Comparison of ENCODE assay signal across 8 cellular contexts in the genomic region with DNA sequence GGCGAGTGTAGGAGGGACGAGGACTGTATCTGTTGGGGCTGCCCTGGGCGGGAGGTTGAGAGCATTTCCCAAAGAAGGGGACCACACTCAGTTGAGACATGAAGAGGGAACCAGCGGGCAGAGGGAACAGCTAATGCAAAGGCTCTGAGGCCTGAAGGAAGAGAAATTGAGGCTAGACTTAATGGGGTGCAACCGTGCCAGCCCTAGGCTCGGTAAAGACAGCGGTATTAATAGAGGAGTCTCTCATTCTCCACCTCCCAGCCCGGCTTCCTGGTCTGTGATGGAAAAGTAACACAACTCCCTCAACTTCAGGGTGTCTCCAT. TPM values are rescaled to one million over a fixed set of nuclear protein-coding genes. Genes with fewer than 3 reads are reported as not detected.
DNase-seq lines count a peak whose midpoint lies in the region; ATAC-seq, FAIRE-seq and TF ChIP-seq lines count a peak whose summit lies in the region.

No MANE protein-coding gene starts in this region.

- H3K27ac Mint-ChIP-seq in activated naive CD4-positive, alpha-beta T cell treated with anti-CD3 and anti-CD28 coated beads for 36 hours = no peak overlapping the region
- peak overlapping the region; percentile 82 for H3K27ac Mint-ChIP-seq in activated naive CD8-positive, alpha-beta T cell treated with anti-CD3 and anti-CD28 coated beads for 36 hours

- H3K27me3 Mint-ChIP-seq in activated naive CD4-positive, alpha-beta T cell treated with anti-CD3 and anti-CD28 coated beads for 36 hours (ENCODE audit: low read depth) = no peaks in the 10 kb centered on the region
- H3K27me3 Mint-ChIP-seq in activated naive CD8-positive, alpha-beta T cell treated with anti-CD3 and anti-CD28 coated beads for 36 hours = peaks cover 4% of the 10 kb centered on the region

- H3K4me3 ChIP-seq in kidney (ENCODE audit: low read length in 2 of 2) = peak overlapping the region; percentile 59 to 76
- peak overlapping the region in 3 of 4 donors; percentile 57 to 88 (median 79) for H3K4me3 ChIP-seq in transverse colon

- no peaks in the 10 kb centered on the region for H3K27me3 ChIP-seq in transverse colon

- H3K4me3 Mint-ChIP-seq in activated naive CD4-positive, alpha-beta T cell treated with anti-CD3 and anti-CD28 coated beads for 36 hours = peak overlapping the region; percentile 83
- peak overlapping the region; percentile 86 for H3K4me3 Mint-ChIP-seq in activated naive CD8-positive, alpha-beta T cell treated with anti-CD3 and anti-CD28 coated beads for 36 hours

- in situ Hi-C loops in transverse colon (cut with MboI; ENCODE audit: low pct_ligation_motif_present in 1 of 4, low pct_unique_long_range_greater_than_20kb in 1 of 4, low sequenced_read_pairs in 3 of 4) = no loop called here

- H3K9me3 Mint-ChIP-seq in activated naive CD4-positive, alpha-beta T cell treated with anti-CD3 and anti-CD28 coated beads for 36 hours = no peaks in the 10 kb centered on the region
- H3K9me3 Mint-ChIP-seq in activated naive CD8-positive, alpha-beta T cell treated with anti-CD3 and anti-CD28 coated beads for 36 hours = no peaks in the 10 kb centered on the region

- H3K27ac ChIP-seq in kidney (ENCODE audit: low read depth in 2 of 2, low read length in 2 of 2) = no peak overlapping the region
- peak overlapping the region; percentile 87 to 96 (median 92) for H3K27ac ChIP-seq in transverse colon

- no peak for ATAC-seq in sciatic nerve
- no peak for ATAC-seq in HG03280 (IDR thresholded peaks at IDR 0.05; ENCODE audit: unreplicated experiment)

- peaks cover 19% of the 10 kb centered on the region for H3K4me1 Mint-ChIP-seq in activated naive CD4-positive, alpha-beta T cell treated with anti-CD3 and anti-CD28 coated beads for 36 hours (ENCODE audit: low read depth)
- peaks cover 17% of the 10 kb centered on the region for H3K4me1 Mint-ChIP-seq in activated naive CD8-positive, alpha-beta T cell treated with anti-CD3 and anti-CD28 coated beads for 36 hours

- no peak for DNase-seq in activated naive CD4-positive, alpha-beta T cell treated with anti-CD3 and anti-CD28 coated beads for 36 hours
- no peak for DNase-seq in activated naive CD4-positive, alpha-beta T cell treated with anti-CD3 and anti-CD28 coated beads, Interleukin-2, amount 50 U/mL, for 16 hours
- DNase-seq in activated naive CD8-positive, alpha-beta T cell treated with anti-CD3 and anti-CD28 coated beads for 36 hours = no peak
- DNase-seq in kidney (no peak), transverse colon (no peak), sciatic nerve (ENCODE audit: low spot score) (no peak), OCI-M1 (lab: John Stamatoyannopoulos, UW) (no peak)

- CTCF ChIA-PET in activated naive CD4-positive, alpha-beta T cell treated with anti-CD3 and anti-CD28 coated beads for 36 hours (lab: Charles Lee) = interaction anchor here (3.5 kb wide), 1 partner anchor 58 kb away, joined by 28 read pairs; no protein-coding TSS in a partner anchor

- TF ChIP-seq CTCF in kidney (IDR thresholded peaks at IDR 0.05; ENCODE audit: borderline replicate concordance, extremely low read depth, insufficient read depth) (no peak), transverse colon (IDR thresholded peaks at IDR 0.05) (no peak)

- H3K36me3 ChIP-seq in kidney (ENCODE audit: control insufficient read depth in 1 of 2, insufficient read depth in 2 of 2, low read length in 2 of 2) = peaks cover 8 to 20% of the 10 kb centered on the region in 2 donors
- H3K36me3 ChIP-seq in transverse colon = peaks cover 0 to 6% (median 0%) of the 10 kb centered on the region in 4 donors

- WGBS in transverse colon (ENCODE audit: low coverage in 1 of 2), 2 donors = 52 to 55% methylated on average over 5 to 8 of the region's 8 CpGs

- TF ChIP-seq EP300 in transverse colon (IDR thresholded peaks at IDR 0.05; ENCODE audit: low read depth) = no peak

- H3K4me1 ChIP-seq in kidney (ENCODE audit: control insufficient read depth in 1 of 2, insufficient read depth in 1 of 2, low read depth in 1 of 2, low read length in 2 of 2) (peaks cover 9 to 11% of the 10 kb centered on the region in 2 donors), transverse colon (peaks cover 14 to 24% (median 19%) of the 10 kb centered on the region in 4 donors)

- TF ChIP-seq POLR2A in transverse colon (IDR thresholded peaks at IDR 0.05) = no peak

- H3K36me3 Mint-ChIP-seq in activated naive CD4-positive, alpha-beta T cell treated with anti-CD3 and anti-CD28 coated beads for 36 hours (ENCODE audit: low read depth) = peaks cover 3% of the 10 kb centered on the region
- peaks cover 8% of the 10 kb centered on the region for H3K36me3 Mint-ChIP-seq in activated naive CD8-positive, alpha-beta T cell treated with anti-CD3 and anti-CD28 coated beads for 36 hours

- no peaks in the 10 kb centered on the region for H3K9me3 ChIP-seq in kidney (ENCODE audit: control insufficient read depth in 1 of 2, low read length in 2 of 2)
- H3K9me3 ChIP-seq in transverse colon = no peaks in the 10 kb centered on the region

- no peak for FAIRE-seq in kidney (lab: Jason Lieb, UNC)

- intact Hi-C loops in activated naive CD4-positive, alpha-beta T cell treated with anti-CD3 and anti-CD28 coated beads for 36 hours (cut with micrococcal nuclease) = loop anchor here (5.0 kb wide), 1 partner anchor 247 kb away; no protein-coding TSS in a partner anchor
- intact Hi-C loops in kidney (cut with DNase I) = loop anchor here (10.0 kb wide), 1 partner anchor 61 kb away; a partner anchor contains a TSS
- intact Hi-C loops in transverse colon (cut with DNase I; ENCODE audit: low total_unique reads) = no loop called here
- intact Hi-C loops in sciatic nerve (cut with DNase I) = no loop called here

- H3K9ac ChIP-seq in kidney (ENCODE audit: low read length in 2 of 2) = peak overlapping the region in 1 of 2 donors; percentile 77

RNA-seq across cellular contexts. Expression of a gene that starts 1.2 kb away (rescaled TPM):
- 1 to 10 TPM; 6.3 to 6.5 TPM for total RNA-seq in activated naive CD4-positive, alpha-beta T cell treated with anti-CD3 and anti-CD28 coated beads for 36 hours
- 10 to 100 TPM; 15.2 to 16.7 TPM for total RNA-seq in activated naive CD8-positive, alpha-beta T cell treated with anti-CD3 and anti-CD28 coated beads for 36 hours
- 11.5 TPM for total RNA-seq in kidney
- polyA plus RNA-seq in kidney (ENCODE audit: insufficient read depth, low read depth, low replicate concordance) = 31.1 TPM
- total RNA-seq in transverse colon = 10 to 100 TPM in 3 of 4 donors, 1 to 10 TPM in 1; 1.6 to 22.3 (median 12.6) TPM
- 9.2 TPM for total RNA-seq in sciatic nerve

RNA-seq across cellular contexts. Expression of a gene that starts 9.7 kb away (rescaled TPM):
- 1 to 10 TPM; 3.8 to 6.0 TPM for total RNA-seq in activated naive CD4-positive, alpha-beta T cell treated with anti-CD3 and anti-CD28 coated beads for 36 hours
- total RNA-seq in activated naive CD8-positive, alpha-beta T cell treated with anti-CD3 and anti-CD28 coated beads for 36 hours = 1 to 10 TPM; 3.2 to 3.9 TPM
- total RNA-seq in kidney = 5.2 TPM
- polyA plus RNA-seq in kidney (ENCODE audit: insufficient read depth, low read depth, low replicate concordance) = 10.5 TPM
- 1 to 10 TPM in 3 of 4 donors, not detected in 1; 2.2 to 8.6 (median 3.8) TPM for total RNA-seq in transverse colon
- 2.9 TPM for total RNA-seq in sciatic nerve

RNA-seq across cellular contexts. Expression of a gene that starts 20.6 kb away (rescaled TPM):
- total RNA-seq in activated naive CD4-positive, alpha-beta T cell treated with anti-CD3 and anti-CD28 coated beads for 36 hours = 10 to 100 TPM; 19.0 to 20.8 TPM
- 10 to 100 TPM; 24.7 to 28.1 TPM for total RNA-seq in activated naive CD8-positive, alpha-beta T cell treated with anti-CD3 and anti-CD28 coated beads for 36 hours
- total RNA-seq in kidney = 109 TPM
- polyA plus RNA-seq in kidney (ENCODE audit: insufficient read depth, low read depth, low replicate concordance) = 173 TPM
- total RNA-seq in transverse colon = 10 to 100 TPM in 3 of 4 donors, 1 to 10 TPM in 1; 10.0 to 50.8 (median 32.8) TPM
- 82.2 TPM for total RNA-seq in sciatic nerve

RNA-seq across cellular contexts. Expression of a gene that starts 32.1 kb away (rescaled TPM):
- under 1 TPM in 1 of 2 experiments, not detected in 1; 0.10 TPM for total RNA-seq in activated naive CD4-positive, alpha-beta T cell treated with anti-CD3 and anti-CD28 coated beads for 36 hours
- total RNA-seq in activated naive CD8-positive, alpha-beta T cell treated with anti-CD3 and anti-CD28 coated beads for 36 hours = not detected
- 2.0 TPM for total RNA-seq in kidney
- polyA plus RNA-seq in kidney (ENCODE audit: insufficient read depth, low read depth, low replicate concordance) = not detected
- total RNA-seq in transverse colon = 10 to 100 TPM in 2 of 4 donors, 1 to 10 TPM in 2; 3.0 to 18.3 (median 7.7) TPM
- total RNA-seq in sciatic nerve = 2.1 TPM

RNA-seq across cellular contexts. Expression of a gene that starts 41.2 kb away (rescaled TPM):
- 10 to 100 TPM; 16.1 to 16.3 TPM for total RNA-seq in activated naive CD4-positive, alpha-beta T cell treated with anti-CD3 and anti-CD28 coated beads for 36 hours
- 10 to 100 TPM; 18.5 to 21.1 TPM for total RNA-seq in activated naive CD8-positive, alpha-beta T cell treated with anti-CD3 and anti-CD28 coated beads for 36 hours
- total RNA-seq in kidney (29.6 TPM), transverse colon (100 to 1,000 TPM in 1 of 4 donors, 10 to 100 TPM in 3; 30.5 to 135 (median 31.2) TPM), sciatic nerve (19.5 TPM)
- polyA plus RNA-seq in kidney (ENCODE audit: insufficient read depth, low read depth, low replicate concordance) = 10.1 TPM

Comparison
In these comparisons a context has a peak if more than half of its experiments do, and no peak if none do; other contexts are left out.
1. H3K27ac ChIP-seq: peak in transverse colon (4 of 4); none in kidney (0 of 2).
2. intact Hi-C loops: an anchor here in activated naive CD4-positive, alpha-beta T cell treated with anti-CD3 and anti-CD28 coated beads for 36 hours (5.0 kb wide) and kidney (10.0 kb wide); none called in transverse colon and sciatic nerve.